7 cellular contexts compared by ENCODE assay signal in genomic region chr18:47754311-47755101, GRCh38.
DNase-seq lines count a peak whose midpoint lies in the region; ATAC-seq and TF ChIP-seq lines count a peak whose summit lies in the region.

No MANE protein-coding gene starts in this region.

- DNase-seq in GM12865 (ENCODE audit: low read depth) (peak; percentile 41), NCI-H1092 (lab: John Stamatoyannopoulos, UW) (peak; percentile 56), colonic mucosa (peak; percentile 67), foreskin melanocyte (no peak)
- DNase-seq in naive thymus-derived CD4-positive, alpha-beta T cell, result peak in 6 of 9 donors; percentile 6 to 71 (median 20)

- TF ChIP-seq CTCF in GM12865 (IDR thresholded peaks at IDR 0.05; ENCODE audit: insufficient read depth, low read depth, low read length, missing control alignments) (peak; percentile 87), VCaP (conservative IDR thresholded peaks at IDR 0.05) (peak; percentile 89), colonic mucosa (IDR thresholded peaks at IDR 0.05) (peak; percentile 76)

- peaks cover 5 to 45% (median 25%) of the 10 kb centered on the region in 5 donors for H3K27me3 Mint-ChIP-seq in naive thymus-derived CD4-positive, alpha-beta T cell

- H3K4me3 ChIP-seq in GM12865 (ENCODE audit: low read depth, low read length) (no peak overlapping the region), colonic mucosa (no peak overlapping the region)
- H3K4me3 ChIP-seq in naive thymus-derived CD4-positive, alpha-beta T cell (ENCODE audit: low read length), result no peak overlapping the region

- peaks cover 0 to 6% (median 3%) of the 10 kb centered on the region in 7 donors for H3K4me1 Mint-ChIP-seq in naive thymus-derived CD4-positive, alpha-beta T cell

- intact Hi-C loops in colonic mucosa (cut with DNase I), result loop anchor here (5.0 kb wide), 1 partner anchor 652 kb away; no protein-coding TSS in a partner anchor
- intact Hi-C loops in naive thymus-derived CD4-positive, alpha-beta T cell (cut with micrococcal nuclease), result no loop called here

- H3K27me3 ChIP-seq in colonic mucosa, result no peaks in the 10 kb centered on the region
- no peaks in the 10 kb centered on the region for H3K27me3 ChIP-seq in naive thymus-derived CD4-positive, alpha-beta T cell (ENCODE audit: control insufficient read depth in 2 of 2, insufficient read depth in 2 of 2, low read length in 2 of 2)

- CTCF ChIA-PET in naive thymus-derived CD4-positive, alpha-beta T cell (lab: Charles Lee), result interaction anchor here (1.4 kb wide), 1 partner anchor 59 kb away, joined by 3 read pairs; no protein-coding TSS in a partner anchor

- H3K36me3 Mint-ChIP-seq in naive thymus-derived CD4-positive, alpha-beta T cell, result peaks cover 0 to 14% (median 0%) of the 10 kb centered on the region in 5 donors

- POLR2A ChIA-PET in naive thymus-derived CD4-positive, alpha-beta T cell (lab: Charles Lee), result no interaction called here

- no peak overlapping the region for H3K27ac ChIP-seq in VCaP
- no peak overlapping the region for H3K27ac ChIP-seq in colonic mucosa
- no peak overlapping the region for H3K27ac ChIP-seq in naive thymus-derived CD4-positive, alpha-beta T cell (ENCODE audit: low read depth, low read length)

- no peak overlapping the region for H3K4me3 Mint-ChIP-seq in naive thymus-derived CD4-positive, alpha-beta T cell

- no peaks in the 10 kb centered on the region for H3K9me3 ChIP-seq in colonic mucosa
- H3K9me3 ChIP-seq in naive thymus-derived CD4-positive, alpha-beta T cell (ENCODE audit: control insufficient read depth in 2 of 3, low read length in 3 of 3), result no peaks in the 10 kb centered on the region

- no peak overlapping the region for H3K9ac ChIP-seq in colonic mucosa (ENCODE audit: low read depth in 2 of 2, low read length in 2 of 2)

- ATAC-seq in naive thymus-derived CD4-positive, alpha-beta T cell, result peak; percentile 62
- ATAC-seq in GM19035 (IDR thresholded peaks at IDR 0.05; ENCODE audit: unreplicated experiment), result no peak

- H3K36me3 ChIP-seq in colonic mucosa, result no peaks in the 10 kb centered on the region
- H3K36me3 ChIP-seq in naive thymus-derived CD4-positive, alpha-beta T cell (ENCODE audit: control insufficient read depth in 2 of 3, insufficient read depth in 3 of 3, low read length in 3 of 3), result no peaks in the 10 kb centered on the region

- no peak overlapping the region for H3K27ac Mint-ChIP-seq in naive thymus-derived CD4-positive, alpha-beta T cell

- peaks cover 0 to 14% (median 5%) of the 10 kb centered on the region in 11 donors for H3K9me3 Mint-ChIP-seq in naive thymus-derived CD4-positive, alpha-beta T cell

- H3K4me1 ChIP-seq in colonic mucosa, result no peaks in the 10 kb centered on the region
- H3K4me1 ChIP-seq in naive thymus-derived CD4-positive, alpha-beta T cell (ENCODE audit: control insufficient read depth in 2 of 2, insufficient read depth in 2 of 2, low read length in 2 of 2), result no peaks in the 10 kb centered on the region
